Comparison of ENCODE assay signal across 8 cellular contexts in the genomic region with DNA sequence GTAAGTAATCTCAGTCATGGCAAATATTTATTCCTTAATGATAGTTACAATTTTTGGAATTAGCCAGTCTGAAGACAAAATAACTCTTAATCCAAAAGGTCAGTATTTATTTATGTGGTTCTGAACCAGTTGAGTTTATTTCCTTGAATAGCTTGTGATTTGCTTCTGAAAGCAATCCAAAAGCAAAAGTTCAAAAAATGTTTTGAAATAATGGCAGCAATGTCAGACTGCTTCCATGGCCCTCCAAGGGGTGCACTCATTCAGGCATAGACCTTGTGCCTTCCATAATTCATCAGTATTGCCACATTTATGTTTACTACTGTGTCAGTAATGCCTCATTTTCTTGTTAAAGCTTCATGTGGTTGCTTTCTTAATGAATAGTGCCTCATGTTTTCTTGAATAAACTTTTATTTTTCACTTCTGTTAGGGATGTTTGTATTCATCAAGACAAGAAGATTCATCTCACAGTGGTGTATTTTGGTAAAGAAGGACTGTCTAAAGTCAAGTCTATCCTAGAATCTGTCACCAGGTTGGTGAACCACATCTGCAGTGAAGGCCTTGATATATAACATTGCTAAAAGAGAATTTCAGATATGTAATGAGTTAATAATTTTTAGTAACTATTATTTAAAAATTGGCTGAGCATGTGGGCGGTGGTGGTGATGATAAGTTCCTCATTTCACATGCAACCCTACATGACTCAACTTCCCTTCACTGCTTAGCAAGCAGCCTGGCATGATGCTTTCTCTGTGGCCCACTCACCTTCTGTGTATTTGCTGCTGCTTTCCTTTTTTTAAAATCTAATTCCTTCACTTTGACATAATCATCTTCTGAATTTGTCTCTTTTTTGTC. TPM values are rescaled to one million over a fixed set of nuclear protein-coding genes. Genes with fewer than 3 reads are reported as not detected.
DNase-seq lines count a peak whose midpoint lies in the region; ATAC-seq, FAIRE-seq and TF ChIP-seq lines count a peak whose summit lies in the region.

No MANE protein-coding gene starts in this region.

- peak overlapping the region; percentile 86 for H3K27ac ChIP-seq in keratinocyte (ENCODE audit: control insufficient read depth, insufficient read depth, low read length)
- H3K27ac ChIP-seq in WERI-Rb-1 = no peak overlapping the region

- H3K4me1 Mint-ChIP-seq in activated B cell treated with CpG ODN at 0.5 μM for 24 hours = peaks cover 28% of the 10 kb centered on the region

- peak overlapping the region; percentile 65 for H3K27ac Mint-ChIP-seq in activated B cell treated with CpG ODN at 0.5 μM for 24 hours

- peak; percentile 50 for ATAC-seq in GM18858 (IDR thresholded peaks at IDR 0.05; ENCODE audit: unreplicated experiment)
- ATAC-seq in HG02885 (IDR thresholded peaks at IDR 0.05; ENCODE audit: poor library complexity, unreplicated experiment) = peak; percentile 63
- peak; percentile 85 for ATAC-seq in activated B cell treated with CpG ODN at 0.5 μM for 24 hours (ENCODE audit: low read depth)
- no peak for ATAC-seq in Right ventricle myocardium superior (ENCODE audit: poor library complexity)

- no peak overlapping the region for H3K4me3 Mint-ChIP-seq in activated B cell treated with CpG ODN at 0.5 μM for 24 hours

- CTCF ChIA-PET in activated B cell treated with CpG ODN at 0.5 μM for 24 hours (lab: Charles Lee) = interaction anchor here (0.8 kb wide), 1 partner anchor 22 kb away, joined by 3 read pairs; the partner anchor contains the start of gene CSGALNACT2

- H3K4me2 ChIP-seq in keratinocyte (ENCODE audit: control insufficient read depth, extremely low read depth, insufficient read depth, low read depth, low read length) = peak overlapping the region; percentile 62

- peaks cover 19% of the 10 kb centered on the region for H3K4me1 ChIP-seq in keratinocyte (ENCODE audit: control insufficient read depth, extremely low read depth, insufficient read depth, low read length)

- TF ChIP-seq CTCF in activated B cell treated with CpG ODN at 0.5 μM for 24 hours (IDR thresholded peaks at IDR 0.05) (no peak), keratinocyte (optimal IDR thresholded peaks at IDR 0.05 in 1 of 3, IDR thresholded peaks at IDR 0.05 in 1 of 3, conservative IDR thresholded peaks at IDR 0.05 in 1 of 3; ENCODE audit: extremely low read depth in 1 of 3, insufficient read depth in 2 of 3, low read length in 3 of 3) (no peak), WERI-Rb-1 (IDR thresholded peaks at IDR 0.05; ENCODE audit: low read depth, low read length) (no peak)

- H3K9me3 Mint-ChIP-seq in activated B cell treated with CpG ODN at 0.5 μM for 24 hours = no peaks in the 10 kb centered on the region

- H3K27me3 ChIP-seq in keratinocyte (ENCODE audit: control insufficient read depth, extremely low read depth, insufficient read depth, low read length) (no peaks in the 10 kb centered on the region), WERI-Rb-1 (ENCODE audit: insufficient read depth, low read depth, severe bottlenecking) (no peaks in the 10 kb centered on the region)

- H3K9me3 ChIP-seq in keratinocyte (ENCODE audit: control insufficient read depth, low read depth, low read length) (no peaks in the 10 kb centered on the region), WERI-Rb-1 (ENCODE audit: severe bottlenecking) (no peaks in the 10 kb centered on the region)

- no peak overlapping the region for H2AFZ ChIP-seq in keratinocyte (ENCODE audit: control insufficient read depth, low read length)

- peaks cover 7 to 18% of the 10 kb centered on the region in 2 experiments for H3K36me3 ChIP-seq in keratinocyte (ENCODE audit: control insufficient read depth in 2 of 2, extremely low read depth in 1 of 2, insufficient read depth in 2 of 2, low read length in 2 of 2)
- H3K36me3 ChIP-seq in WERI-Rb-1 = no peaks in the 10 kb centered on the region

- H3K27me3 Mint-ChIP-seq in activated B cell treated with CpG ODN at 0.5 μM for 24 hours = no peaks in the 10 kb centered on the region

- no peak for DNase-seq in activated B cell treated with CpG ODN at 0.5 μM for 24 hours
- DNase-seq in keratinocyte (ENCODE audit: low read depth, low spot score) = peak; percentile 15
- no peak for DNase-seq in Right ventricle myocardium superior
- DNase-seq in globus pallidus (ENCODE audit: low spot score) = no peak
- DNase-seq in NCI-H1417 (lab: John Stamatoyannopoulos, UW) = no peak
- DNase-seq in WERI-Rb-1 = no peak

- H3K79me2 ChIP-seq in keratinocyte (ENCODE audit: control insufficient read depth, insufficient read depth, low read length) = peaks cover 21% of the 10 kb centered on the region

- H3K4me3 ChIP-seq in keratinocyte (ENCODE audit: control insufficient read depth in 2 of 3, extremely low read depth in 1 of 3, insufficient read depth in 2 of 3, low read depth in 1 of 3, low read length in 3 of 3) (no peak overlapping the region), WERI-Rb-1 (ENCODE audit: low read depth, low read length) (no peak overlapping the region)

- peak overlapping the region; percentile 25 for H3K9ac ChIP-seq in keratinocyte (ENCODE audit: control insufficient read depth, extremely low read depth, insufficient read depth, low read length)

- H3K36me3 Mint-ChIP-seq in activated B cell treated with CpG ODN at 0.5 μM for 24 hours (ENCODE audit: low read depth) = peaks cover 59% of the 10 kb centered on the region

- no peaks in the 10 kb centered on the region for H4K20me1 ChIP-seq in keratinocyte (ENCODE audit: control insufficient read depth, extremely low read depth, insufficient read depth, low read length)

- intact Hi-C loops in activated B cell treated with CpG ODN at 0.5 μM for 24 hours (cut with micrococcal nuclease) (loop anchor here (1.0 kb wide), 1 partner anchor 20 kb away; no protein-coding TSS in a partner anchor), Right ventricle myocardium superior (cut with DNase I) (no loop called here)

- peak; percentile 69 for FAIRE-seq in keratinocyte (lab: Jason Lieb, UNC)

- dilution Hi-C loops in keratinocyte (cut with MboI; ENCODE audit: extremely low pct_ligation_motif_present, low sequenced_read_pairs) = no loop called here

- no peaks in the 10 kb centered on the region for H3K9me1 ChIP-seq in keratinocyte (ENCODE audit: control insufficient read depth, extremely low read depth, insufficient read depth, low read length)

- POLR2A ChIA-PET in activated B cell treated with CpG ODN at 0.5 μM for 24 hours (lab: Charles Lee) = interaction anchor here (0.5 kb wide), 1 partner anchor 247 kb away, joined by 3 read pairs; no protein-coding TSS in a partner anchor

RNA-seq across cellular contexts. Expression of gene CSGALNACT2, which starts 22.0 kb away (rescaled TPM):
- 15.2 and 17.4 TPM in 2 replicates for total RNA-seq in activated B cell treated with CpG ODN at 0.5 μM for 24 hours
- polyA plus RNA-seq in keratinocyte = 12.0 to 19.7 TPM (median 16.2 TPM) in 3 replicates
- 15.8 TPM for polyA plus RNA-seq in keratinocyte (2011; ENCODE audit: low read depth)
- polyA plus RNA-seq in keratinocyte (2011; cell fraction: cytosol; rRNA removed) = 11.3 and 17.7 TPM in 2 replicates
- 23.4 and 30.8 TPM in 2 replicates for polyA plus RNA-seq in keratinocyte (2011; cell fraction: nucleus; rRNA removed)
- polyA plus RNA-seq in keratinocyte (2012; ENCODE audit: low replicate concordance) = 10.6 and 12.4 TPM in 2 replicates
- 5.7 to 13.6 TPM (median 7.1 TPM) in 3 replicates for polyA minus RNA-seq in keratinocyte
- polyA minus RNA-seq in keratinocyte (2011; cell fraction: cytosol; rRNA and poly(A)+ RNA removed) = 10.2 TPM
- 7.7 and 17.0 TPM in 2 replicates for polyA minus RNA-seq in keratinocyte (2011; cell fraction: nucleus; rRNA and poly(A)+ RNA removed)
- total RNA-seq in Right ventricle myocardium superior = 6.6 TPM
